In the genomic region with DNA sequence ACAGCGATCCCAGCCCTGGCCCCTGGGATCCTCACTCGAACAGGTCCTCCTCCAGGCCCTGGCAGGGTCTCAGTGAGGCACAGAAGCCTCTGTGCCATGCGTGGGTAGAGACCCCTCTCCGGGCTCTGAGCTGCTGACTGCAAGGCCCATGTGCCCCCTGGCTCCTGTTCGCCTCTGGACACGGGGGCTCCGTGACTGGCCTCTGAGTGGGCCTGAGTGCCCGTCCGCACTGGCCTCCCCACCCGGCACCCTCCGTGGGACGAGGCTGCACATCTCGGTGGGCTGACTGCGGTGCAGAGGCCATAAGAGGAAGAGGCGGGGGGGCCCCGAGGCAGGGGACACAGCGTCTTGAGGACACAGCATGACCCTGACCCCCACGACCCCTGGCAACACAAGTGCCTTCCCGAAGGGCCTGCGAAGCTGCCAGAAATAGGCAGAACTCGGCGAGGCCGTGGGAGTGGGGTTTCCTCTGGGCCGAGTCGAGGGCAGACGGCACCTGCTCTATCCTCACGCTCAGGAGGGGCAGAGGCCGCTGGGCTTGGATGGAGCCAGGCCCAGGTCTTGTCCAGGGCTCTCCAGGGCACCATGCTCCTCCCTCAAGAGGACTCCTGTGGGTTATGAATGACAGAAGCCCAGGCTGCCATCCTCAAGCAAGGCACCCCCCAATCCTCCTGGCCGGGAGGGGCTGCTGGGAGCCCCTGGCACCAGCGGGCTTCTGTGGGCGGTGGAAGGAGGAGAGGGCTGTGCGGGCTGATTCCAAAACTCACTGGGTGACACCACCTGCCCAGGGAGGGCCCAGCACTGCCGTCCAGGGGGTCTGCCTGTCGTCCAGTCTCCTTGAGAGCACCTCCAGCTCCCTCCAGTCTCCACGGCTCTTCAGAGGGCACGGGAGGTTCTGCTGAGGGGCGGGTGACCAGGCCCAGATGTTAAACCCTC, we compare ENCODE assay signal across 7 cellular contexts. TPM values are rescaled to one million over a fixed set of nuclear protein-coding genes. Genes with fewer than 3 reads are reported as not detected.
DNase-seq lines count a peak whose midpoint lies in the region; ATAC-seq and TF ChIP-seq lines count a peak whose summit lies in the region.

No MANE protein-coding gene starts in this region.

- POLR2A ChIA-PET in activated B cell treated with CpG ODN at 0.5 μM for 24 hours (lab: Charles Lee), result no interaction called here

- H3K36me3 Mint-ChIP-seq in activated B cell treated with CpG ODN at 0.5 μM for 24 hours (ENCODE audit: low read depth), result peaks cover 26% of the 10 kb centered on the region
- H3K36me3 Mint-ChIP-seq in immature natural killer cell, result peaks cover 14 to 17% (median 16%) of the 10 kb centered on the region in 3 donors

- no peak overlapping the region for H3K4me3 Mint-ChIP-seq in activated B cell treated with CpG ODN at 0.5 μM for 24 hours
- H3K4me3 Mint-ChIP-seq in immature natural killer cell, result peak overlapping the region in 1 of 5 donors; percentile 35

- peak; percentile 1 for DNase-seq in ELF-1 (ENCODE audit: low read depth, low spot score)
- no peak for DNase-seq in activated B cell treated with CpG ODN at 0.5 μM for 24 hours
- no peak for DNase-seq in immature natural killer cell
- DNase-seq in sciatic nerve (ENCODE audit: low spot score), result peak; percentile 64
- DNase-seq in NOMO-1 treated with DMSO at 0.1 percent for 48 hours (lab: John Stamatoyannopoulos, UW; ENCODE audit: unreplicated experiment), result no peak
- no peak for DNase-seq in EL
- no peak for DNase-seq in NCI-H524 treated with DMSO at 0.1 percent for 48 hours (lab: John Stamatoyannopoulos, UW)

- H3K27me3 Mint-ChIP-seq in activated B cell treated with CpG ODN at 0.5 μM for 24 hours, result no peaks in the 10 kb centered on the region
- H3K27me3 Mint-ChIP-seq in immature natural killer cell (ENCODE audit: low read depth in 3 of 3), result peaks cover 24 to 47% (median 36%) of the 10 kb centered on the region in 3 donors

- intact Hi-C loops in activated B cell treated with CpG ODN at 0.5 μM for 24 hours (cut with micrococcal nuclease), result no loop called here
- intact Hi-C loops in sciatic nerve (cut with DNase I), result no loop called here

- ATAC-seq in activated B cell treated with CpG ODN at 0.5 μM for 24 hours (ENCODE audit: low read depth), result no peak
- no peak for ATAC-seq in sciatic nerve

- no peaks in the 10 kb centered on the region for H3K9me3 Mint-ChIP-seq in activated B cell treated with CpG ODN at 0.5 μM for 24 hours
- H3K9me3 Mint-ChIP-seq in immature natural killer cell, result peaks cover 0 to 4% (median 0%) of the 10 kb centered on the region in 6 donors

- peak overlapping the region; percentile 18 for H3K27ac Mint-ChIP-seq in activated B cell treated with CpG ODN at 0.5 μM for 24 hours
- H3K27ac Mint-ChIP-seq in immature natural killer cell, result peak overlapping the region in 5 of 6 donors; percentile 35 to 91 (median 77)

- no peak for TF ChIP-seq CTCF in activated B cell treated with CpG ODN at 0.5 μM for 24 hours (IDR thresholded peaks at IDR 0.05)

- CTCF ChIA-PET in activated B cell treated with CpG ODN at 0.5 μM for 24 hours (lab: Charles Lee), result no interaction called here

- H3K4me1 Mint-ChIP-seq in activated B cell treated with CpG ODN at 0.5 μM for 24 hours (peaks cover 14% of the 10 kb centered on the region), immature natural killer cell (peaks cover 68 to 73% of the 10 kb centered on the region in 2 donors)

RNA-seq across cellular contexts. Expression of gene RASA3, which starts 52.6 kb away (rescaled TPM):
- 17.5 and 20.4 TPM in 2 replicates for total RNA-seq in activated B cell treated with CpG ODN at 0.5 μM for 24 hours
- 100 to 1,000 TPM in 1 of 3 donors, 10 to 100 TPM in 2; 37.4 to 153 (median 64.8) TPM for polyA plus RNA-seq in immature natural killer cell
- total RNA-seq in sciatic nerve, result 47.6 TPM

Comparison
In these comparisons a context has a peak if more than half of its experiments do, and no peak if none do; other contexts are left out.
1. DNase-seq: peak in ELF-1 (single experiment) and sciatic nerve (single experiment); none in activated B cell treated with CpG ODN at 0.5 μM for 24 hours (single experiment), immature natural killer cell (0 of 3), NOMO-1 treated with DMSO at 0.1 percent for 48 hours (single experiment), EL (single experiment) and NCI-H524 treated with DMSO at 0.1 percent for 48 hours (single experiment).